11 cellular contexts compared by ENCODE assay signal in genomic region chr12:64691227-64691792, GRCh38.
A peak's percentile ranks its signal among the peaks of the same experiment; 100 is the strongest.
DNase-seq lines count a peak whose midpoint lies in the region; ATAC-seq and TF ChIP-seq lines count a peak whose summit lies in the region.
"Had no signal": no experiment of that assay in that cellular context is flagged by ENCODE, and none has a peak within 500 bp of the region (broad histone marks: within the 10 kb centered on the region; RNA-seq: fewer than 3 reads in every experiment).

No MANE protein-coding gene starts in this region.

- H3K4me1 Mint-ChIP-seq in T-helper 17 cell (peaks cover 43% of the 10 kb centered on the region), immature natural killer cell (peaks cover 53 to 72% of the 10 kb centered on the region in 2 donors), type B pancreatic cell (ENCODE audit: unreplicated experiment) (peaks cover 55% of the 10 kb centered on the region)

- intact Hi-C loops in heart right ventricle (cut with DNase I): loop anchor here in 5 of 10 donors (5.0 to 10.0 kb wide), 4 partner anchors 77 to 237 kb away; partner anchors contain the start of genes RASSF3 (in 4 of the 5) and TBK1 (in 1 of the 5)

- H3K9me3 ChIP-seq in cardiac muscle cell (ENCODE audit: low read depth): no peaks in the 10 kb centered on the region
- no peaks in the 10 kb centered on the region for H3K9me3 ChIP-seq in heart right ventricle
- no peaks in the 10 kb centered on the region for H3K9me3 ChIP-seq in T-helper 17 cell (ENCODE audit: control insufficient read depth, low read length, poor library complexity, severe bottlenecking)
- H3K9me3 ChIP-seq: BLaER1, prostate gland had no signal

- H3K36me3 Mint-ChIP-seq in T-helper 17 cell (ENCODE audit: low read depth) (peaks cover 16% of the 10 kb centered on the region), immature natural killer cell (peaks cover 29 to 48% (median 32%) of the 10 kb centered on the region in 3 donors), type B pancreatic cell (peaks cover 19% of the 10 kb centered on the region)

- no peaks in the 10 kb centered on the region for H3K9me3 Mint-ChIP-seq in immature natural killer cell
- H3K9me3 Mint-ChIP-seq in type B pancreatic cell: no peaks in the 10 kb centered on the region
- H3K9me3 Mint-ChIP-seq: activated naive CD8-positive, alpha-beta T cell treated with anti-CD3 and anti-CD28 coated beads, Interleukin-2, amount 10 ng/mL, durations not matched to agents 7 days and 5 days had no signal

- DNase-seq in cardiac muscle cell (ENCODE audit: low read depth in 1 of 2, low spot score in 1 of 2): no peak
- no peak for DNase-seq in heart right ventricle
- DNase-seq in T-helper 17 cell: no peak
- no peak for DNase-seq in immature natural killer cell
- DNase-seq in type B pancreatic cell (ENCODE audit: extremely low spot score, unreplicated experiment): no peak
- no peak for DNase-seq in cerebellum (ENCODE audit: low spot score)
- no peak for DNase-seq in activated gamma-delta T cell treated with Interleukin-2 at 50 U/mL for 16 hours
- DNase-seq: activated naive CD8-positive, alpha-beta T cell treated with anti-CD3 and anti-CD28 coated beads, Interleukin-2, amount 10 ng/mL, durations not matched to agents 7 days and 5 days had no signal

- H3K4me3 ChIP-seq in cardiac muscle cell (no peak overlapping the region), heart right ventricle (no peak overlapping the region)
- H3K4me3 ChIP-seq: BLaER1, prostate gland had no signal

- H3K4me1 ChIP-seq in cardiac muscle cell (ENCODE audit: low read depth) (peaks cover 26% of the 10 kb centered on the region), heart right ventricle (peaks cover 2 to 44% (median 20%) of the 10 kb centered on the region in 9 donors)

- 92 to 96% methylated on average over 6 of the region's 6 CpGs for WGBS in heart right ventricle, 2 donors

- H3K27ac ChIP-seq in cardiac muscle cell: peak overlapping the region; percentile 63
- H3K27ac ChIP-seq in heart right ventricle: peak overlapping the region in 2 of 10 donors; percentile 0 to 2
- H3K27ac ChIP-seq: BLaER1, prostate gland had no signal

- H3K36me3 ChIP-seq in cardiac muscle cell: peaks cover 10% of the 10 kb centered on the region
- peaks cover 0 to 66% (median 13%) of the 10 kb centered on the region in 9 donors for H3K36me3 ChIP-seq in heart right ventricle
- H3K36me3 ChIP-seq: prostate gland had no signal

- H3K27me3 ChIP-seq in cardiac muscle cell (no peaks in the 10 kb centered on the region), heart right ventricle (no peaks in the 10 kb centered on the region)
- H3K27me3 ChIP-seq: BLaER1 had no signal

- no peak overlapping the region for H3K4me3 Mint-ChIP-seq in T-helper 17 cell
- no peak overlapping the region for H3K4me3 Mint-ChIP-seq in immature natural killer cell
- H3K4me3 Mint-ChIP-seq in type B pancreatic cell: peak overlapping the region; percentile 71
- H3K4me3 Mint-ChIP-seq: activated naive CD8-positive, alpha-beta T cell treated with anti-CD3 and anti-CD28 coated beads, Interleukin-2, amount 10 ng/mL, durations not matched to agents 7 days and 5 days had no signal

- TF ChIP-seq CTCF in cardiac muscle cell (IDR thresholded peaks at IDR 0.05; ENCODE audit: low read depth, low read length) (no peak), heart right ventricle (IDR thresholded peaks at IDR 0.05) (no peak), type B pancreatic cell (conservative IDR thresholded peaks at IDR 0.05) (no peak)

- no peak for ATAC-seq in heart right ventricle
- no peak for ATAC-seq in T-helper 17 cell
- ATAC-seq in GM18502 (IDR thresholded peaks at IDR 0.05; ENCODE audit: poor library complexity, unreplicated experiment): no peak

- H3K27me3 Mint-ChIP-seq in T-helper 17 cell (no peaks in the 10 kb centered on the region), immature natural killer cell (ENCODE audit: low read depth in 3 of 3) (peaks cover 0 to 3% (median 2%) of the 10 kb centered on the region in 3 donors), type B pancreatic cell (no peaks in the 10 kb centered on the region)
- H3K27me3 Mint-ChIP-seq: activated naive CD8-positive, alpha-beta T cell treated with anti-CD3 and anti-CD28 coated beads, Interleukin-2, amount 10 ng/mL, durations not matched to agents 7 days and 5 days had no signal

- H3K27ac Mint-ChIP-seq in T-helper 17 cell: peak overlapping the region; percentile 100
- H3K27ac Mint-ChIP-seq in immature natural killer cell: peak overlapping the region; percentile 38 to 80 (median 64)
- peak overlapping the region; percentile 62 for H3K27ac Mint-ChIP-seq in type B pancreatic cell
- H3K27ac Mint-ChIP-seq: activated naive CD8-positive, alpha-beta T cell treated with anti-CD3 and anti-CD28 coated beads, Interleukin-2, amount 10 ng/mL, durations not matched to agents 7 days and 5 days had no signal
